10 cellular contexts compared by ENCODE assay signal in the genomic region with DNA sequence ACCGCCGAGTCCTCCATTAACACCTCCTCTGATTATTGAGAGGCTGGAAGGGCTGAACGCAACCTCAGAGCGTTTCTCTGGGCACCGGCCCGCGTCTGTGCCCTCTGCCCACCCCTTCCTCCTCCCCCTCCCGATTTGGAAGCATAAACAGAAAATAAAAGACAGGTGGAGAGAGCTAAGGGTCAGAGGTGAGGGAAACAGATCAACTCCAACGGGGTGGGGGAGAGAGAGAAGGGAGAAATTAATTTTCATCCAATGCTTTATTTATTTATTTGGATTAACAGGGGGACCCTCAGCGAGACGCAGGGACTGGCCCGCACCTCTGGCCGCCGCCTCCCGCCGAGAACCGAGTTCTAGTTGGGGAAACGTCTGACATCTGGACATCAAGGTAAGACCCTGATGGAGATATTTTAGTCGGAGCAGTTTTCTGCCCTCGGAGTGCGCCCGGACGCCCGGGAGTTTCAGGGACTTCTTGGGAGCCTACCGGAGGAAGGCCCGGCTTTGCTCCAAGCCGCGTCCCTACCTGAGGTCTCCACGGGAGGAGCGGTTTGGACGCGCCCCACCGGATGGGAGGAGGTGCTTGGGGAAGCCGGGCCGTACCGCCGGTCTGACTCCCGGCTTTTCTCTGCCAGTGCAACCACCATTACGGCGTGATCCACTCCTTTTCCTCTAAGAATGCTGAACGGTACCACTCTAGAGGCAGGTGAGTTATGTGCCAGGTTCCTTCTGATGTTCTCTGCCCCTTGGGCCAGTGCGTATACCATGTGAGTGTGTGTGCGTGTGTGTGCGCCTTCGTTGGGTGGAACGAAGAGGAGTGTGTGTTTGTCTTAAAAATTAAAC. TPM values are rescaled to one million over a fixed set of nuclear protein-coding genes. Genes with fewer than 3 reads are reported as not detected.
DNase-seq lines count a peak whose midpoint lies in the region; ATAC-seq and TF ChIP-seq lines count a peak whose summit lies in the region.
"Had no signal": no experiment of that assay in that cellular context is flagged by ENCODE, and none has a peak within 500 bp of the region (broad histone marks: within the 10 kb centered on the region; RNA-seq: fewer than 3 reads in every experiment).

No MANE protein-coding gene starts in this region.

- no peaks in the 10 kb centered on the region for H4K20me1 ChIP-seq in SK-N-SH (ENCODE audit: insufficient read depth)

- peaks cover 48% of the 10 kb centered on the region for H3K27me3 Mint-ChIP-seq in endothelial cell (ENCODE audit: unreplicated experiment)

- H3K36me3 Mint-ChIP-seq in endothelial cell (ENCODE audit: low read depth, unreplicated experiment): peaks cover 5% of the 10 kb centered on the region

- DNase-seq in SK-N-SH (peak; percentile 19), NT2/D1 (ENCODE audit: low read depth, low spot score) (no peak), endothelial cell (ENCODE audit: low spot score) (no peak), retinal pigment epithelial cell (ENCODE audit: low read depth) (no peak), posterior vena cava (ENCODE audit: low spot score) (no peak), aorta (no peak)
- DNase-seq: NCI-H526 treated with DMSO at 0.1 percent for 48 hours had no signal

- peaks cover 0 to 25% of the 10 kb centered on the region in 2 experiments; a peak in 2 of 4 replicates for H3K4me1 ChIP-seq in SK-N-SH (ENCODE audit: control insufficient read depth in 1 of 2, insufficient read depth in 2 of 2, low read depth in 1 of 2, low read length in 1 of 2)
- H3K4me1 ChIP-seq in NT2/D1 (ENCODE audit: insufficient read depth, insufficient read length): peaks cover 29% of the 10 kb centered on the region
- no peaks in the 10 kb centered on the region for H3K4me1 ChIP-seq in aorta (ENCODE audit: control insufficient read depth in 1 of 2, insufficient read depth in 2 of 2, low read length in 2 of 2)

- ATAC-seq in SK-N-SH treated with all-trans-retinoic acid at 6 μM for 48 hours: no peak
- ATAC-seq in GM21737 (IDR thresholded peaks at IDR 0.05; ENCODE audit: unreplicated experiment): no peak
- ATAC-seq in aorta (ENCODE audit: low FRiP score): no peak

- no peak for TF ChIP-seq RAD21 in SK-N-SH (IDR thresholded peaks at IDR 0.05; ENCODE audit: low read length)

- no peak for TF ChIP-seq EP300 in SK-N-SH (IDR thresholded peaks at IDR 0.05; ENCODE audit: borderline replicate concordance in 1 of 2, low read depth in 1 of 2, low read length in 1 of 2)

- H3K27ac ChIP-seq in SK-N-SH (ENCODE audit: low read depth in 2 of 2, low read length in 1 of 2) (no peak overlapping the region), aorta (ENCODE audit: low read depth in 1 of 2, low read length in 2 of 2) (no peak overlapping the region)

- H3K4me1 Mint-ChIP-seq in endothelial cell (ENCODE audit: unreplicated experiment): peaks cover 63% of the 10 kb centered on the region

- CTCF ChIA-PET in SK-N-SH (lab: Yijun Ruan, JAX): interaction anchor here (0.9 to 1.7 kb wide), 4 partner anchors 9 to 297 kb away, joined by 3 to 5 read pairs (median 4); no protein-coding TSS in a partner anchor

- 41% methylated on average over 36 of the region's 46 CpGs for WGBS in SK-N-SH (ENCODE audit: low lambda C conversion rate)
- 3% methylated on average over 46 of the region's 46 CpGs for WGBS in aorta, 2 donors

- H3K9ac ChIP-seq in SK-N-SH (no peak overlapping the region), NT2/D1 (ENCODE audit: insufficient read length, low read depth) (peak overlapping the region; percentile 15)

- H3K4me3 ChIP-seq in SK-N-SH (ENCODE audit: low read depth in 2 of 2, low read length in 1 of 2) (peak overlapping the region; percentile 38 to 53; a peak in 3 of 4 replicates), NT2/D1 (ENCODE audit: insufficient read length, low read depth) (peak overlapping the region; percentile 22), retinal pigment epithelial cell (ENCODE audit: low read length) (peak overlapping the region; percentile 21), aorta (ENCODE audit: low read length in 2 of 2) (no peak overlapping the region)

- H3K36me3 ChIP-seq in SK-N-SH (replicated peaks in 1 of 2; ENCODE audit: control insufficient read depth in 1 of 2, insufficient read depth in 2 of 2, low read length in 1 of 2): no peaks in the 10 kb centered on the region
- no peaks in the 10 kb centered on the region for H3K36me3 ChIP-seq in NT2/D1 (ENCODE audit: insufficient read depth, insufficient read length, low read length)
- no peaks in the 10 kb centered on the region for H3K36me3 ChIP-seq in aorta (ENCODE audit: control insufficient read depth in 1 of 2, insufficient read depth in 2 of 2, low read length in 1 of 2)

- no peaks in the 10 kb centered on the region for H3K27me3 ChIP-seq in SK-N-SH (ENCODE audit: insufficient read depth)
- peaks cover 100% of the 10 kb centered on the region for H3K27me3 ChIP-seq in NT2/D1 (ENCODE audit: insufficient read depth, insufficient read length)
- no peaks in the 10 kb centered on the region for H3K27me3 ChIP-seq in aorta (ENCODE audit: control insufficient read depth in 1 of 2, insufficient read depth in 2 of 2, low read length in 1 of 2)

- no peak for TF ChIP-seq CTCF in SK-N-SH (IDR thresholded peaks at IDR 0.05)
- no peak for TF ChIP-seq CTCF in endothelial cell (IDR thresholded peaks at IDR 0.05; ENCODE audit: unreplicated experiment)
- no peak for TF ChIP-seq CTCF in retinal pigment epithelial cell (conservative IDR thresholded peaks at IDR 0.05; ENCODE audit: low read depth, low read length)

- H3F3A ChIP-seq in SK-N-SH (replicated peaks; ENCODE audit: insufficient read depth): peaks cover 6% of the 10 kb centered on the region

- H3K27ac Mint-ChIP-seq in endothelial cell (ENCODE audit: unreplicated experiment): no peak overlapping the region

- no peaks in the 10 kb centered on the region for H3K79me2 ChIP-seq in SK-N-SH (ENCODE audit: insufficient read depth)

- peak overlapping the region; percentile 35 for H3K4me3 Mint-ChIP-seq in endothelial cell (ENCODE audit: unreplicated experiment)

- no peaks in the 10 kb centered on the region for H3K9me3 Mint-ChIP-seq in endothelial cell (ENCODE audit: unreplicated experiment)

- no peaks in the 10 kb centered on the region for H3K9me3 ChIP-seq in SK-N-SH
- peaks cover 11% of the 10 kb centered on the region for H3K9me3 ChIP-seq in NT2/D1 (ENCODE audit: insufficient read depth, low read length)
- no peaks in the 10 kb centered on the region for H3K9me3 ChIP-seq in aorta (ENCODE audit: control insufficient read depth, low read length)

- H3K4me2 ChIP-seq in SK-N-SH: peak overlapping the region; percentile 65

- POLR2A ChIA-PET in SK-N-SH (lab: Yijun Ruan, JAX): interaction anchor here (1.0 kb wide), 1 partner anchor 9 kb away, joined by 3 read pairs; a partner anchor contains a TSS

- H3K9me2 ChIP-seq in SK-N-SH: no peaks in the 10 kb centered on the region

- intact Hi-C loops in posterior vena cava (cut with DNase I): no loop called here
- intact Hi-C loops in aorta (cut with DNase I): no loop called here

- H2AFZ ChIP-seq in SK-N-SH (ENCODE audit: low read depth): peak overlapping the region; percentile 87

TF ChIP-seq in SK-N-SH, 30 proteins besides CTCF, POLR2A, EP300 and RAD21:
- TF ChIP-seq, protein P1, sequence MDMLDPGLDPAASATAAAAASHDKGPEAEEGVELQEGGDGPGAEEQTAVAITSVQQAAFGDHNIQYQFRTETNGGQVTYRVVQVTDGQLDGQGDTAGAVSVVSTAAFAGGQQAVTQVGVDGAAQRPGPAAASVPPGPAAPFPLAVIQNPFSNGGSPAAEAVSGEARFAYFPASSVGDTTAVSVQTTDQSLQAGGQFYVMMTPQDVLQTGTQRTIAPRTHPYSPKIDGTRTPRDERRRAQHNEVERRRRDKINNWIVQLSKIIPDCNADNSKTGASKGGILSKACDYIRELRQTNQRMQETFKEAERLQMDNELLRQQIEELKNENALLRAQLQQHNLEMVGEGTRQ (IDR thresholded peaks at IDR 0.05; ENCODE audit: borderline replicate concordance, low read depth, low read length): no peak
- TF ChIP-seq GATA2 (CRISPR knock-in tag; IDR thresholded peaks at IDR 0.05) (no peak), FOXJ3 (CRISPR knock-in tag; IDR thresholded peaks at IDR 0.05) (no peak), NRF1 (IDR thresholded peaks at IDR 0.05; ENCODE audit: low read depth, low read length) (no peak), NFIC (IDR thresholded peaks at IDR 0.05; ENCODE audit: borderline replicate concordance) (no peak), GABPA (IDR thresholded peaks at IDR 0.05; ENCODE audit: low read depth) (no peak), TCF12 (IDR thresholded peaks at IDR 0.05) (no peak), RFX5 (IDR thresholded peaks at IDR 0.05; ENCODE audit: low read length) (no peak)

TF ChIP-seq in SK-N-SH treated with all-trans-retinoic acid at 6 μM for 48 hours, 23 proteins besides CTCF, POLR2A, EP300 and RAD21 (continues in another document):
- TF ChIP-seq ZNF8 (CRISPR knock-in tag; IDR thresholded peaks at IDR 0.05) (no peak), ESRRG (CRISPR knock-in tag; IDR thresholded peaks at IDR 0.05) (no peak), ZC3H10 (CRISPR knock-in tag; IDR thresholded peaks at IDR 0.05) (no peak), ZNF565 (CRISPR knock-in tag; conservative IDR thresholded peaks at IDR 0.05; ENCODE audit: low read depth) (no peak), BACH2 (CRISPR knock-in tag; IDR thresholded peaks at IDR 0.05; ENCODE audit: borderline replicate concordance) (no peak)
- TF ChIP-seq, protein P2, sequence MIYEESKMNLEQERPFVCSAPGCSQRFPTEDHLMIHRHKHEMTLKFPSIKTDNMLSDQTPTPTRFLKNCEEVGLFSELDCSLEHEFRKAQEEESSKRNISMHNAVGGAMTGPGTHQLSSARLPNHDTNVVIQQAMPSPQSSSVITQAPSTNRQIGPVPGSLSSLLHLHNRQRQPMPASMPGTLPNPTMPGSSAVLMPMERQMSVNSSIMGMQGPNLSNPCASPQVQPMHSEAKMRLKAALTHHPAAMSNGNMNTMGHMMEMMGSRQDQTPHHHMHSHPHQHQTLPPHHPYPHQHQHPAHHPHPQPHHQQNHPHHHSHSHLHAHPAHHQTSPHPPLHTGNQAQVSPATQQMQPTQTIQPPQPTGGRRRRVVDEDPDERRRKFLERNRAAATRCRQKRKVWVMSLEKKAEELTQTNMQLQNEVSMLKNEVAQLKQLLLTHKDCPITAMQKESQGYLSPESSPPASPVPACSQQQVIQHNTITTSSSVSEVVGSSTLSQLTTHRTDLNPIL (CRISPR knock-in tag; IDR thresholded peaks at IDR 0.05; ENCODE audit: low read depth): no peak

RNA-seq across cellular contexts. Expression of a gene that starts 5.1 kb away (rescaled TPM):
- polyA plus RNA-seq in SK-N-SH (2012; rRNA removed) (7.3 and 8.1 TPM in 2 replicates), aorta (under 1 TPM in 1 of 2 donors, not detected in 1; 0.13 TPM)
- 4.1 and 5.6 TPM in 2 replicates for polyA plus RNA-seq in SK-N-SH (2012; cell fraction: cytosol; rRNA removed)
- polyA plus RNA-seq in SK-N-SH (2012; cell fraction: nucleus; rRNA removed): 8.9 and 12.9 TPM in 2 replicates
- total RNA-seq in endothelial cell (ENCODE audit: unreplicated experiment) (not detected), posterior vena cava (1 to 10 TPM; 2.6 to 6.4 TPM), aorta (1 to 10 TPM in 1 of 2 donors, under 1 TPM in 1; 0.68 to 1.2 TPM)
- total RNA-seq: lower leg skin had no signal

RNA-seq across cellular contexts. Expression of a gene that starts 9.6 kb away (rescaled TPM):
- polyA plus RNA-seq in SK-N-SH (2012; rRNA removed) (22.9 and 24.9 TPM in 2 replicates), aorta (1 to 10 TPM in 1 of 2 donors, not detected in 1; 4.6 TPM)
- 29.8 and 34.4 TPM in 2 replicates for polyA plus RNA-seq in SK-N-SH (2012; cell fraction: cytosol; rRNA removed)
- polyA plus RNA-seq in SK-N-SH (2012; cell fraction: nucleus; rRNA removed): 7.0 and 12.2 TPM in 2 replicates
- total RNA-seq in endothelial cell (ENCODE audit: unreplicated experiment) (2.4 TPM), posterior vena cava (1 to 10 TPM; 2.0 to 4.2 TPM), aorta (under 1 TPM in 1 of 2 donors, not detected in 1; 0.81 TPM)

Comparison
In these comparisons a context has a peak if more than half of its experiments do, and no peak if none do; other contexts are left out.
1. H3K4me3 ChIP-seq: peak in SK-N-SH (2 of 2), NT2/D1 (single experiment) and retinal pigment epithelial cell (single experiment); none in aorta (0 of 2).